20 cellular contexts compared by ENCODE assay signal in genomic region chr16:16149710-16150116, GRCh38.
DNase-seq lines count a peak whose midpoint lies in the region; ATAC-seq, FAIRE-seq and TF ChIP-seq lines count a peak whose summit lies in the region.
"Had no signal": no experiment of that assay in that cellular context is flagged by ENCODE, and none has a peak within 500 bp of the region (broad histone marks: within the 10 kb centered on the region; RNA-seq: fewer than 3 reads in every experiment).

No MANE protein-coding gene starts in this region.

- POLR2A ChIA-PET in A549 (lab: Yijun Ruan, JAX) (no interaction called here), RWPE1 (lab: Yijun Ruan, JAX; ENCODE audit: low non-redundant PET) (no interaction called here)

- H3K9ac ChIP-seq in kidney (ENCODE audit: low read length in 2 of 2) (no peak overlapping the region), rectal smooth muscle tissue (ENCODE audit: low read length) (no peak overlapping the region)

- TF ChIP-seq POLR2A in A549 (IDR thresholded peaks at IDR 0.05; ENCODE audit: low read length): no peak

- H3K36me3 ChIP-seq in kidney (ENCODE audit: control insufficient read depth in 1 of 2, insufficient read depth in 2 of 2, low read length in 2 of 2) (peaks cover 0 to 7% of the 10 kb centered on the region in 2 donors), rectal smooth muscle tissue (ENCODE audit: control insufficient read depth, insufficient read depth, low read length) (no peaks in the 10 kb centered on the region)
- H3K36me3 ChIP-seq: WERI-Rb-1 had no signal

- no peaks in the 10 kb centered on the region for H3K27me3 ChIP-seq in rectal smooth muscle tissue (ENCODE audit: control insufficient read depth, insufficient read depth, low read length)

- CTCF ChIA-PET in A549 (lab: Yijun Ruan, JAX): interaction anchor here (1.2 to 1.4 kb wide), 2 partner anchors 23 to 372 kb away, joined by 3 to 4 read pairs; no protein-coding TSS in a partner anchor
- CTCF ChIA-PET in RWPE1 (lab: Yijun Ruan, JAX): no interaction called here

- FAIRE-seq in A549 (lab: Jason Lieb, UNC): no peak
- no peak for FAIRE-seq in kidney (lab: Jason Lieb, UNC)

- TF ChIP-seq EP300 in A549 (IDR thresholded peaks at IDR 0.05): no peak

- DNase-seq in A549 (ENCODE audit: low read depth in 1 of 2, low spot score in 1 of 2) (no peak), RWPE1 (ENCODE audit: low spot score) (no peak), kidney (no peak), NCI-H510A treated with DMSO at 0.1 percent for 48 hours (lab: John Stamatoyannopoulos, UW) (no peak), NCI-H2196 treated with DMSO at 0.1 percent for 48 hours (lab: John Stamatoyannopoulos, UW; ENCODE audit: unreplicated experiment) (no peak)
- DNase-seq: activated CD4-positive, alpha-beta T cell treated with anti-CD3 and anti-CD28 coated beads, Interleukin-2, amount 50 U/mL, for 1 hour; effector memory CD4-positive, alpha-beta T cell; GOT3; kidney glomerular epithelial cell; NCI-H1417 treated with DMSO at 0.1 percent for 48 hours; NCI-H510A; nephron progenitor cell; RPMI8226; stimulated activated CD4-positive, alpha-beta T cell treated with anti-CD3 and anti-CD28 coated beads, Interleukin-4, amount 100 ng/mL, for 1 hour; stimulated activated naive CD4-positive, alpha-beta T cell; trophoblast cell; WERI-Rb-1 had no signal

- ATAC-seq in A549 (peak; percentile 6 to 9; a peak in 3 of 6 replicates), HG02973 (IDR thresholded peaks at IDR 0.05; ENCODE audit: unreplicated experiment) (no peak), GM19023 (IDR thresholded peaks at IDR 0.05; ENCODE audit: unreplicated experiment) (no peak)

- TF ChIP-seq CTCF in A549 (IDR thresholded peaks at IDR 0.05): no peak
- TF ChIP-seq CTCF in RWPE1 (conservative IDR thresholded peaks at IDR 0.05; ENCODE audit: low read depth): no peak
- TF ChIP-seq CTCF in kidney (IDR thresholded peaks at IDR 0.05; ENCODE audit: borderline replicate concordance, extremely low read depth, insufficient read depth): no peak

- H3K9me3 ChIP-seq in A549: no peaks in the 10 kb centered on the region
- no peaks in the 10 kb centered on the region for H3K9me3 ChIP-seq in kidney (ENCODE audit: control insufficient read depth in 1 of 2, low read length in 2 of 2)

- 81% methylated on average over 10 of the region's 10 CpGs for WGBS in A549 (ENCODE audit: missing lambda C conversion rate)

- H3K27ac ChIP-seq in A549: no peak overlapping the region
- peak overlapping the region; percentile 38 for H3K27ac ChIP-seq in RWPE1
- H3K27ac ChIP-seq in kidney (ENCODE audit: low read depth in 2 of 2, low read length in 2 of 2): peak overlapping the region; percentile 19 to 79
- peak overlapping the region; percentile 92 for H3K27ac ChIP-seq in rectal smooth muscle tissue (ENCODE audit: low read depth, low read length)
- H3K27ac ChIP-seq: WERI-Rb-1 had no signal

- no peak overlapping the region for H3K4me3 ChIP-seq in A549
- H3K4me3 ChIP-seq in kidney (ENCODE audit: low read length in 2 of 2): no peak overlapping the region
- no peak overlapping the region for H3K4me3 ChIP-seq in rectal smooth muscle tissue (ENCODE audit: low read length)

- no peak for TF ChIP-seq RAD21 in A549 (conservative IDR thresholded peaks at IDR 0.05 in 1 of 2, IDR thresholded peaks at IDR 0.05 in 1 of 2)

- H3K4me1 ChIP-seq in A549: peaks cover 2% of the 10 kb centered on the region; the same call in 1 of the 3 replicates
- peaks cover 19 to 30% of the 10 kb centered on the region in 2 donors for H3K4me1 ChIP-seq in kidney (ENCODE audit: control insufficient read depth in 1 of 2, insufficient read depth in 1 of 2, low read depth in 1 of 2, low read length in 2 of 2)
- H3K4me1 ChIP-seq in rectal smooth muscle tissue (ENCODE audit: control insufficient read depth, insufficient read depth, low read length): peaks cover 24% of the 10 kb centered on the region

- intact Hi-C loops in kidney (cut with DNase I): no loop called here

- no peak overlapping the region for H3K4me2 ChIP-seq in A549

TF ChIP-seq in A549, 52 proteins besides CTCF, POLR2A, EP300 and RAD21:
- TF ChIP-seq GATA3 (IDR thresholded peaks at IDR 0.05; ENCODE audit: borderline replicate concordance) (no peak), CHD2 (IDR thresholded peaks at IDR 0.05; ENCODE audit: low read length, partially characterized antibody) (no peak), BHLHE40 (IDR thresholded peaks at IDR 0.05; ENCODE audit: low read depth, low read length) (no peak), PBX3 (IDR thresholded peaks at IDR 0.05) (no peak), CEBPB (IDR thresholded peaks at IDR 0.05) (no peak), FOXS1 (CRISPR knock-in tag; IDR thresholded peaks at IDR 0.05) (no peak), HDAC2 (IDR thresholded peaks at IDR 0.05) (no peak), MAZ (IDR thresholded peaks at IDR 0.05; ENCODE audit: borderline replicate concordance, low read depth, low read length) (no peak), ZC3H11A (IDR thresholded peaks at IDR 0.05) (no peak), ATOH8 (CRISPR knock-in tag; IDR thresholded peaks at IDR 0.05; ENCODE audit: low read depth) (no peak), CHD4 (IDR thresholded peaks at IDR 0.05; ENCODE audit: borderline replicate concordance) (no peak), SREBF2 (IDR thresholded peaks at IDR 0.05) (no peak), E2F6 (IDR thresholded peaks at IDR 0.05; ENCODE audit: borderline replicate concordance, low read depth) (no peak)

Comparison
In these comparisons a context has a peak if more than half of its experiments do, and no peak if none do; other contexts are left out.
1. ATAC-seq: peak in A549 (2 of 2); none in HG02973 (single experiment) and GM19023 (single experiment).
2. H3K27ac ChIP-seq: peak in RWPE1 (single experiment), kidney (2 of 2) and rectal smooth muscle tissue (single experiment); none in A549 (0 of 2).